22 cellular contexts compared by ENCODE assay signal in genomic region chr5:150579462-150580400, GRCh38.
A peak's percentile ranks its signal among the peaks of the same experiment; 100 is the strongest.
DNase-seq lines count a peak whose midpoint lies in the region; ATAC-seq and TF ChIP-seq lines count a peak whose summit lies in the region.
"Had no signal": no experiment of that assay in that cellular context is flagged by ENCODE, and none has a peak within 500 bp of the region (broad histone marks: within the 10 kb centered on the region; RNA-seq: fewer than 3 reads in every experiment).

No MANE protein-coding gene starts in this region.

- CTCF ChIA-PET in activated B cell treated with CpG ODN at 0.5 μM for 24 hours (lab: Charles Lee) = interaction anchor here (1.5 kb wide), 1 partner anchor 20 kb away, joined by 4 read pairs; no protein-coding TSS in a partner anchor

- POLR2A ChIA-PET in activated B cell treated with CpG ODN at 0.5 μM for 24 hours (lab: Charles Lee) = no interaction called here

- no peaks in the 10 kb centered on the region for H3K36me3 Mint-ChIP-seq in activated B cell treated with CpG ODN at 0.5 μM for 24 hours (ENCODE audit: low read depth)
- H3K36me3 Mint-ChIP-seq: CD4-positive, CD25-positive, alpha-beta regulatory T cell; naive thymus-derived CD4-positive, alpha-beta T cell had no signal

- ATAC-seq in activated B cell treated with CpG ODN at 0.5 μM for 24 hours (ENCODE audit: low read depth) = no peak
- ATAC-seq in GM21717 (IDR thresholded peaks at IDR 0.05; ENCODE audit: unreplicated experiment) = no peak
- ATAC-seq: naive thymus-derived CD4-positive, alpha-beta T cell; pancreas had no signal

- H3K4me3 Mint-ChIP-seq in activated B cell treated with CpG ODN at 0.5 μM for 24 hours = no peak overlapping the region
- H3K4me3 Mint-ChIP-seq: activated CD4-positive, alpha-beta memory T cell treated with anti-CD3 and anti-CD28 coated beads, Interleukin-2, amount 10 ng/mL, durations not matched to agents 7 days and 5 days; CD4-positive, CD25-positive, alpha-beta regulatory T cell; H9; naive thymus-derived CD4-positive, alpha-beta T cell had no signal

- peaks cover 12% of the 10 kb centered on the region for H3K27me3 Mint-ChIP-seq in activated B cell treated with CpG ODN at 0.5 μM for 24 hours
- H3K27me3 Mint-ChIP-seq: CD4-positive, CD25-positive, alpha-beta regulatory T cell had no signal

- TF ChIP-seq EP300 in Ishikawa (IDR thresholded peaks at IDR 0.05; ENCODE audit: borderline replicate concordance) = no peak

- H3K4me1 Mint-ChIP-seq in activated B cell treated with CpG ODN at 0.5 μM for 24 hours = no peaks in the 10 kb centered on the region
- H3K4me1 Mint-ChIP-seq: activated CD4-positive, alpha-beta memory T cell treated with anti-CD3 and anti-CD28 coated beads, Interleukin-2, amount 10 ng/mL, durations not matched to agents 7 days and 5 days; CD4-positive, CD25-positive, alpha-beta regulatory T cell; naive thymus-derived CD4-positive, alpha-beta T cell had no signal

- no peaks in the 10 kb centered on the region for H3K9me3 Mint-ChIP-seq in activated B cell treated with CpG ODN at 0.5 μM for 24 hours
- H3K9me3 Mint-ChIP-seq: activated CD4-positive, alpha-beta memory T cell treated with anti-CD3 and anti-CD28 coated beads, Interleukin-2, amount 10 ng/mL, durations not matched to agents 7 days and 5 days; CD4-positive, CD25-positive, alpha-beta regulatory T cell; H9; naive thymus-derived CD4-positive, alpha-beta T cell had no signal

- TF ChIP-seq RAD21 in Ishikawa (IDR thresholded peaks at IDR 0.05; ENCODE audit: low read depth) = no peak

- intact Hi-C loops in activated B cell treated with CpG ODN at 0.5 μM for 24 hours (cut with micrococcal nuclease) = no loop called here
- intact Hi-C loops in posterior vena cava (cut with DNase I) = no loop called here

- no peak for TF ChIP-seq CTCF in activated B cell treated with CpG ODN at 0.5 μM for 24 hours (IDR thresholded peaks at IDR 0.05)

- H3K27ac Mint-ChIP-seq in activated B cell treated with CpG ODN at 0.5 μM for 24 hours = no peak overlapping the region
- H3K27ac Mint-ChIP-seq: activated CD4-positive, alpha-beta memory T cell treated with anti-CD3 and anti-CD28 coated beads, Interleukin-2, amount 10 ng/mL, durations not matched to agents 7 days and 5 days; CD4-positive, CD25-positive, alpha-beta regulatory T cell; naive thymus-derived CD4-positive, alpha-beta T cell had no signal

- peak; percentile 2 for DNase-seq in activated B cell treated with CpG ODN at 0.5 μM for 24 hours
- peak; percentile 30 for DNase-seq in iris pigment epithelial cell (ENCODE audit: low read depth)
- DNase-seq in posterior vena cava (ENCODE audit: low spot score) = peak; percentile 50
- no peak for DNase-seq in NCI-H69 (lab: John Stamatoyannopoulos, UW)
- DNase-seq in HPDE6-E6E7 (ENCODE audit: extremely low spot score) = no peak
- DNase-seq: activated CD4-positive, alpha-beta memory T cell treated with anti-CD3 and anti-CD28 coated beads, Interleukin-2, amount 10 ng/mL, durations not matched to agents 7 days and 5 days; amygdala; CD4-positive, CD25-positive, alpha-beta regulatory T cell; central memory CD4-positive, alpha-beta T cell; DMS 273 treated with DMSO at 0.1 percent for 48 hours; H9; hippocampal formation; mammary epithelial cell; MV-4-11; naive thymus-derived CD4-positive, alpha-beta T cell; NCI-H1694; NCI-H2171 treated with DMSO at 0.1 percent for 48 hours; NCI-H526 treated with DMSO at 0.1 percent for 48 hours; pancreas; SW 1271 had no signal

TF ChIP-seq in Ishikawa, 13 proteins besides CTCF, POLR2A, EP300 and RAD21:
- TF ChIP-seq TEAD4 (IDR thresholded peaks at IDR 0.05) (no peak), REST (IDR thresholded peaks at IDR 0.05; ENCODE audit: low read depth) (peak; percentile 64)

Comparison
In these comparisons a context has a peak if more than half of its experiments do, and no peak if none do; other contexts are left out.
1. DNase-seq: peak in activated B cell treated with CpG ODN at 0.5 μM for 24 hours (single experiment), iris pigment epithelial cell (single experiment) and posterior vena cava (single experiment); none in NCI-H69 (single experiment) and HPDE6-E6E7 (single experiment).